8 cellular contexts compared by ENCODE assay signal in genomic region chr15:73346735-73347312, GRCh38. TPM values are rescaled to one million over a fixed set of nuclear protein-coding genes. Genes with fewer than 3 reads are reported as not detected.
DNase-seq lines count a peak whose midpoint lies in the region; ATAC-seq and TF ChIP-seq lines count a peak whose summit lies in the region.

No MANE protein-coding gene starts in this region.

- no peaks in the 10 kb centered on the region for H3F3A ChIP-seq in GM23248 (ENCODE audit: insufficient read depth)

- TF ChIP-seq CTCF in liver (IDR thresholded peaks at IDR 0.05; ENCODE audit: low read depth, low read length, missing input control), result no peak

- H3K27ac Mint-ChIP-seq in activated naive CD8-positive, alpha-beta T cell treated with anti-CD3 and anti-CD28 coated beads, Interleukin-2, amount 10 ng/mL, durations not matched to agents 7 days and 5 days, result no peak overlapping the region

- 25 to 29% methylated on average over 9 of the region's 9 CpGs for WGBS in GM23248 (ENCODE audit: low coverage in 1 of 2, low lambda C conversion rate in 2 of 2, missing lambda C conversion rate in 2 of 2), 2 experiments
- WGBS in liver, result 18% methylated on average over 9 of the region's 9 CpGs

- DNase-seq in GM23248 (peak; percentile 61), NCI-H2107 (lab: John Stamatoyannopoulos, UW) (no peak)
- DNase-seq in activated naive CD8-positive, alpha-beta T cell treated with anti-CD3 and anti-CD28 coated beads, Interleukin-2, amount 10 ng/mL, durations not matched to agents 7 days and 5 days, result peak; percentile 76
- DNase-seq in stimulated activated CD8-positive, alpha-beta memory T cell treated with anti-CD3 and anti-CD28 coated beads, Interleukin-7, amount 100 ng/mL, for 24 hours (ENCODE audit: low read depth), result peak; percentile 28

- H3K27ac ChIP-seq in GM23248, result no peak overlapping the region
- no peak overlapping the region for H3K27ac ChIP-seq in liver (ENCODE audit: low read depth in 1 of 2, low read length in 2 of 2)

- POLR2A ChIA-PET in activated naive CD8-positive, alpha-beta T cell treated with anti-CD3 and anti-CD28 coated beads, Interleukin-2, amount 10 ng/mL, durations not matched to agents 7 days and 5 days (lab: Charles Lee), result no interaction called here

- no peaks in the 10 kb centered on the region for H3K36me3 Mint-ChIP-seq in activated naive CD8-positive, alpha-beta T cell treated with anti-CD3 and anti-CD28 coated beads, Interleukin-2, amount 10 ng/mL, durations not matched to agents 7 days and 5 days

- H2AFZ ChIP-seq in GM23248, result no peak overlapping the region

- TF ChIP-seq RAD21 in liver (IDR thresholded peaks at IDR 0.05), result no peak

- H3K9me3 ChIP-seq in GM23248 (ENCODE audit: low read depth) (no peaks in the 10 kb centered on the region), liver (ENCODE audit: control insufficient read depth in 4 of 4, low read length in 3 of 4) (peaks cover 0 to 2% (median 0%) of the 10 kb centered on the region in 4 donors)

- H3K9me3 Mint-ChIP-seq in activated naive CD8-positive, alpha-beta T cell treated with anti-CD3 and anti-CD28 coated beads, Interleukin-2, amount 10 ng/mL, durations not matched to agents 7 days and 5 days, result peaks cover 3% of the 10 kb centered on the region

- H3K4me1 Mint-ChIP-seq in activated naive CD8-positive, alpha-beta T cell treated with anti-CD3 and anti-CD28 coated beads, Interleukin-2, amount 10 ng/mL, durations not matched to agents 7 days and 5 days, result no peaks in the 10 kb centered on the region

- no peak overlapping the region for H3K4me3 Mint-ChIP-seq in activated naive CD8-positive, alpha-beta T cell treated with anti-CD3 and anti-CD28 coated beads, Interleukin-2, amount 10 ng/mL, durations not matched to agents 7 days and 5 days

- no peak overlapping the region for H3K9ac ChIP-seq in GM23248
- no peak overlapping the region for H3K9ac ChIP-seq in liver (ENCODE audit: low read depth in 1 of 2, low read length in 2 of 2)

- H3K4me3 ChIP-seq in GM23248 (no peak overlapping the region), liver (ENCODE audit: low read depth in 1 of 3, low read length in 3 of 3) (no peak overlapping the region)

- no peak overlapping the region for H3K4me2 ChIP-seq in GM23248 (ENCODE audit: unreplicated experiment)

- peak; percentile 59; the same call in 1 of the 3 replicates for ATAC-seq in SK-N-SH treated with all-trans-retinoic acid at 6 μM for 48 hours
- no peak for ATAC-seq in activated naive CD8-positive, alpha-beta T cell treated with anti-CD3 and anti-CD28 coated beads, Interleukin-2, amount 10 ng/mL, durations not matched to agents 7 days and 5 days (ENCODE audit: low read depth)
- no peak for ATAC-seq in GM21360 (IDR thresholded peaks at IDR 0.05; ENCODE audit: unreplicated experiment)
- ATAC-seq in HG03097 (IDR thresholded peaks at IDR 0.05; ENCODE audit: low FRiP score, unreplicated experiment), result no peak

- in situ Hi-C loops in GM23248 (cut with MboI), result no loop called here

- H3K27me3 Mint-ChIP-seq in activated naive CD8-positive, alpha-beta T cell treated with anti-CD3 and anti-CD28 coated beads, Interleukin-2, amount 10 ng/mL, durations not matched to agents 7 days and 5 days, result no peaks in the 10 kb centered on the region

- H3K36me3 ChIP-seq in GM23248 (ENCODE audit: low read depth) (no peaks in the 10 kb centered on the region), liver (ENCODE audit: control insufficient read depth in 4 of 4, insufficient read depth in 3 of 4, low read depth in 1 of 4, low read length in 3 of 4) (no peaks in the 10 kb centered on the region)

- H3K9me2 ChIP-seq in GM23248 (ENCODE audit: insufficient read depth), result no peaks in the 10 kb centered on the region

- no peaks in the 10 kb centered on the region for H4K20me1 ChIP-seq in GM23248 (ENCODE audit: insufficient read depth)

- H3K27me3 ChIP-seq in GM23248 (replicated peaks; ENCODE audit: insufficient read depth) (peaks cover 6% of the 10 kb centered on the region), liver (ENCODE audit: control insufficient read depth in 4 of 4, insufficient read depth in 4 of 4, low read length in 3 of 4) (peaks cover 0 to 6% (median 3%) of the 10 kb centered on the region in 4 donors)

- H3K4me1 ChIP-seq in GM23248 (ENCODE audit: insufficient read depth) (peaks cover 9% of the 10 kb centered on the region; the same call in 1 of the 2 replicates), liver (ENCODE audit: control insufficient read depth in 4 of 4, insufficient read depth in 4 of 4, low read length in 3 of 4) (no peaks in the 10 kb centered on the region)

- no peaks in the 10 kb centered on the region for H3K79me2 ChIP-seq in GM23248 (ENCODE audit: insufficient read depth)

TF ChIP-seq in SK-N-SH treated with all-trans-retinoic acid at 6 μM for 48 hours, 23 proteins besides CTCF, POLR2A, EP300 and RAD21:
- TF ChIP-seq SNAI2 (CRISPR knock-in tag; IDR thresholded peaks at IDR 0.05) (0 out of 2 replicates have a peak, but pooled peaks have one; percentile 29), TSHZ2 (CRISPR knock-in tag; IDR thresholded peaks at IDR 0.05) (no peak)

TF ChIP-seq in liver, 16 proteins besides CTCF, POLR2A, EP300 and RAD21:
- TF ChIP-seq REST (IDR thresholded peaks at IDR 0.05) (peak; percentile 100), GABPA (IDR thresholded peaks at IDR 0.05 in 1 of 2, conservative IDR thresholded peaks at IDR 0.05 in 1 of 2) (no peak), HNF4A (conservative IDR thresholded peaks at IDR 0.05) (no peak)

RNA-seq across cellular contexts. Expression of gene HCN4, which starts 21.9 kb away (rescaled TPM):
- total RNA-seq in GM23248 (2014; rRNA removed; shearing (Covaris generic)), result not detected in 2 replicates
- polyA plus RNA-seq in GM23248 (2016; fragmentation: Nextera tagmentation; extraction: Ambion mirVana) (0.03 TPM in 1 of 2 replicates, not detected in the other), liver (not detected)
- not detected for total RNA-seq in activated naive CD8-positive, alpha-beta T cell treated with anti-CD3 and anti-CD28 coated beads, Interleukin-2, amount 10 ng/mL, durations not matched to agents 7 days and 5 days
- not detected for total RNA-seq in liver
